In the genomic region with DNA sequence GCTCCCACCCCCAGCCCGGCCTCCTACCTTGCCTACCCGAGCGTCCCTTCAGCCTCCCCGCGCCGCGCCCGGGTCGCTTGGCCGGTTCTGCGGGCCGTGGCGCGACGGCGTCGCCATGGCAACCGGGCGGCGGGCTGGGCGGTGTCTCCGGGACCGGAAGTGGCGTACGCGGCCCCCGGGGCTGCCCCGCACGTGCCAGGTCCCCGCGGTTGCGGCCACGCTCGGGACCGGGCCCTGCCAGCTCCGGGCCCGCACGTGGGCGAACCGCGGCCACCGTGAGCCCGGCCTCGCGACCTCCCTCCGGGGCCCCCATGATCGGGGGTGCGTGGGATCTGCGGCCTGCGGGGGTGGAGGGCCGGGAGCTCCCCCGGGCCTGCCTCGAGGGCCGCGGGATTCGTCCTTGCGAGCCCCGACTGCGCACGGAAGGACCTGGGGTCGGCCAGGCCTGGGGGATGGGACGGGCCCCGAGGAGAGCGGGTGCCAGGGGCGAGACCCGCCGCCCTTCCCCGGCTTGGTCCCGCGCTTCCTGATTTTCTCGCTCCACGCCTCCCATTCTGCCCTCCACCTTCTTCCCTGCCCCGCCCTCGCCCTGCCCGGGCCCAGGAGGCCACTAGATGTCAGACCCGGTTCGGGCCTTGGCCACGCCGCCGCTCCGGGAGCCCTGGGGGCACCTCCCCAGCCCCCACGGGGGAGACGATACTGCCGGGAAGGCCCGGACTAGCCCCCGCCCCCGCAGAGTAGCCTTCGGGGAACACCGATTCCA, we compare ENCODE assay signal across 8 cellular contexts.
A peak's percentile ranks its signal among the peaks of the same experiment; 100 is the strongest.
DNase-seq lines count a peak whose midpoint lies in the region; ATAC-seq and TF ChIP-seq lines count a peak whose summit lies in the region.

A gene with protein sequence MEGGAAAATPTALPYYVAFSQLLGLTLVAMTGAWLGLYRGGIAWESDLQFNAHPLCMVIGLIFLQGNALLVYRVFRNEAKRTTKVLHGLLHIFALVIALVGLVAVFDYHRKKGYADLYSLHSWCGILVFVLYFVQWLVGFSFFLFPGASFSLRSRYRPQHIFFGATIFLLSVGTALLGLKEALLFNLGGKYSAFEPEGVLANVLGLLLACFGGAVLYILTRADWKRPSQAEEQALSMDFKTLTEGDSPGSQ (minus strand): TSS at position 89 of the 763 bp plus-strand sequence. CDS start 8,759 bp downstream, outside the sequence.

- DNase-seq in NCI-H2196 treated with DMSO at 0.1 percent for 48 hours (lab: John Stamatoyannopoulos, UW; ENCODE audit: unreplicated experiment) (peak; percentile 82), memory B cell (ENCODE audit: low spot score in 2 of 2) (peak; percentile 88 to 90)
- DNase-seq in activated CD4-positive, alpha-beta T cell treated with anti-CD3 and anti-CD28 coated beads, Interleukin-2, amount 50 U/mL, for 4 hours: peak; percentile 41 to 48
- peak; percentile 48 for DNase-seq in effector CD4-positive, alpha-beta T cell
- peak; percentile 32 for DNase-seq in stimulated activated CD8-positive, alpha-beta memory T cell treated with anti-CD3 and anti-CD28 coated beads, Interleukin-12 subunit alpha, Interleukin-12 subunit beta, amount 100 ng/mL, for 24 hours (ENCODE audit: extremely low read depth)

- H3K9me3 Mint-ChIP-seq in memory B cell: no peaks in the 10 kb centered on the region

- no peaks in the 10 kb centered on the region for H3K27me3 Mint-ChIP-seq in memory B cell

- peak; percentile 68 for ATAC-seq in GM18498 (IDR thresholded peaks at IDR 0.05; ENCODE audit: unreplicated experiment)
- ATAC-seq in HG02938 (IDR thresholded peaks at IDR 0.05; ENCODE audit: unreplicated experiment): peak; percentile 34
- ATAC-seq in memory B cell (ENCODE audit: low read depth): peak; percentile 71

- no peaks in the 10 kb centered on the region for H3K36me3 Mint-ChIP-seq in memory B cell

- peak within 1 kb of the TSS; percentile 99 for H3K27ac ChIP-seq in 22Rv1

- TF ChIP-seq CTCF in 22Rv1 (IDR thresholded peaks at IDR 0.05): peak; percentile 30; the same call in 1 of the 2 replicates

- H3K4me1 Mint-ChIP-seq in memory B cell: peaks cover 7% of the 10 kb centered on the region

- peak within 1 kb of the TSS; percentile 94 for H3K27ac Mint-ChIP-seq in memory B cell

- peak within 1 kb of the TSS; percentile 85 for H3K4me3 Mint-ChIP-seq in memory B cell

Comparison
In these comparisons a context has a peak if more than half of its experiments do, and no peak if none do; other contexts are left out.
1. Peak in every context shown above with its lines: DNase-seq, ATAC-seq and H3K27ac ChIP-seq.
2. DNase-seq: peak in every context shown above with its lines; median percentile 89 in memory B cell; 82 in NCI-H2196 treated with DMSO at 0.1 percent for 48 hours; 48 in effector CD4-positive, alpha-beta T cell; 44 in activated CD4-positive, alpha-beta T cell treated with anti-CD3 and anti-CD28 coated beads, Interleukin-2, amount 50 U/mL, for 4 hours; 32 in stimulated activated CD8-positive, alpha-beta memory T cell treated with anti-CD3 and anti-CD28 coated beads, Interleukin-12 subunit alpha, Interleukin-12 subunit beta, amount 100 ng/mL, for 24 hours.